ENCODE assay signal across 14 cellular contexts in the genomic region with DNA sequence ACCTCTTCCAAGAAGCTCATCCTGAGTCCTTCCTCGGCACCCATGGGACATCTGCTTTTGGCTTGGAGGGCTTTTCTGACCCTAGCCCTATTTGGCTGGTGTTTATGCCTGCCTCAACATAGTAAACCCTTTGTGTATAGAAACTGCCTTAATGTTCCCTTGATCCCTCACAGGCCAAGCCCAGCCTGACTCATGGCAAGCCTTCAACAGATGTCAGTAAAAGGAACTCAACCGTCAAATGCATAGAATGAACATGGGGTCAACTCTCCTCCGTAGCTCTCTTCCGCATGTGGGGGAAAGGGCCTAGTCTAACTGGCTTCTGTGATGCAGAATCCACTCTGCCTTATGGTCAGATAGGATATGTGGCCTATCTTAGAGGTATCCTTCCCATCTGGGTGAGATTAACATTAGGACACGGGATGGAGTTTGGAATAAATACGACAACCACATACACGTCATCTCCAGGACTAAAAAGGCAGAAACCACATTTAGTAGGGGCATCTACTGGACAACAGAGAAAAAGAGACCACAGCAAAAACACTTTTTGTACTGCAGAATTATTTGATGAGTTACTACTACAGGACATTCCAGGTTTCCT. TPM values are rescaled to one million over a fixed set of nuclear protein-coding genes. Genes with fewer than 3 reads are reported as not detected.
DNase-seq lines count a peak whose midpoint lies in the region; ATAC-seq and TF ChIP-seq lines count a peak whose summit lies in the region.
"Had no signal": no experiment of that assay in that cellular context is flagged by ENCODE, and none has a peak within 500 bp of the region (broad histone marks: within the 10 kb centered on the region; RNA-seq: fewer than 3 reads in every experiment).

No MANE protein-coding gene starts in this region.

- H3K9me3 ChIP-seq in stomach = no peaks in the 10 kb centered on the region
- H3K9me3 ChIP-seq: body of pancreas had no signal

- H3K36me3 Mint-ChIP-seq in activated naive CD4-positive, alpha-beta T cell treated with anti-CD3 and anti-CD28 coated beads, Interleukin-2, amount 50 U/mL, for 24 hours = no peaks in the 10 kb centered on the region
- H3K36me3 Mint-ChIP-seq in activated T-helper 1 cell treated with anti-CD3 and anti-CD28 coated beads, Interleukin-12 subunit alpha, Interleukin-12 subunit beta, Interleukin-2, Interleukin-4 antibody, amounts not matched to agents 30 ng/mL and 10 ng/mL and 1 ng/mL, durations not matched to agents 14 hours and 24 hours and 36 hours (ENCODE audit: low read depth) = no peaks in the 10 kb centered on the region

- ATAC-seq in GM18502 (IDR thresholded peaks at IDR 0.05; ENCODE audit: poor library complexity, unreplicated experiment) = no peak

- peaks cover 10% of the 10 kb centered on the region for H3K27me3 Mint-ChIP-seq in activated naive CD4-positive, alpha-beta T cell treated with anti-CD3 and anti-CD28 coated beads, Interleukin-2, amount 50 U/mL, for 24 hours
- H3K27me3 Mint-ChIP-seq in activated T-helper 1 cell treated with anti-CD3 and anti-CD28 coated beads, Interleukin-12 subunit alpha, Interleukin-12 subunit beta, Interleukin-2, Interleukin-4 antibody, amounts not matched to agents 30 ng/mL and 10 ng/mL and 1 ng/mL, durations not matched to agents 14 hours and 24 hours and 36 hours (ENCODE audit: insufficient read depth) = peaks cover 39% of the 10 kb centered on the region

- peaks cover 55% of the 10 kb centered on the region for H3K4me1 Mint-ChIP-seq in activated naive CD4-positive, alpha-beta T cell treated with anti-CD3 and anti-CD28 coated beads, Interleukin-2, amount 50 U/mL, for 24 hours
- H3K4me1 Mint-ChIP-seq in activated T-helper 1 cell treated with anti-CD3 and anti-CD28 coated beads, Interleukin-12 subunit alpha, Interleukin-12 subunit beta, Interleukin-2, Interleukin-4 antibody, amounts not matched to agents 30 ng/mL and 10 ng/mL and 1 ng/mL, durations not matched to agents 14 hours and 24 hours and 36 hours (ENCODE audit: low read depth) = peaks cover 35% of the 10 kb centered on the region

- intact Hi-C loops in activated T-helper 1 cell treated with anti-CD3 and anti-CD28 coated beads, Interleukin-12 subunit alpha, Interleukin-12 subunit beta, Interleukin-2, Interleukin-4 antibody, amounts not matched to agents 30 ng/mL and 10 ng/mL and 1 ng/mL, durations not matched to agents 14 hours and 24 hours and 36 hours (cut with micrococcal nuclease) = loop anchor here (10.0 kb wide), 2 partner anchors 167 to 487 kb away; a partner anchor contains a TSS
- intact Hi-C loops in stomach (cut with DNase I; ENCODE audit: low total_unique reads) = no loop called here

- TF ChIP-seq EP300 in stomach (IDR thresholded peaks at IDR 0.05) = no peak

- no peaks in the 10 kb centered on the region for H3K36me3 ChIP-seq in stomach

- 74 to 86% (median 81%) methylated on average over 7 of the region's 7 CpGs for WGBS in stomach, 5 donors

- H3K27ac ChIP-seq in stomach (peak overlapping the region in 4 of 5 donors; percentile 92 to 94 (median 92)), substantia nigra (ENCODE audit: low read depth, low read length, poor library complexity, severe bottlenecking) (no peak overlapping the region)

- TF ChIP-seq CTCF in stomach (IDR thresholded peaks at IDR 0.05) = no peak

- H3K4me3 ChIP-seq in stomach = no peak overlapping the region
- H3K4me3 ChIP-seq: body of pancreas had no signal

- no peak for DNase-seq in activated naive CD4-positive, alpha-beta T cell (lab: John Stamatoyannopoulos, UW)
- DNase-seq in activated T-helper 1 cell treated with anti-CD3 and anti-CD28 coated beads, Interleukin-12 subunit alpha, Interleukin-12 subunit beta, Interleukin-2, Interleukin-4 antibody, amounts not matched to agents 30 ng/mL and 10 ng/mL and 1 ng/mL, durations not matched to agents 14 hours and 24 hours and 36 hours (ENCODE audit: low spot score) = no peak
- peak; percentile 71 for DNase-seq in fibroblast of gingiva (ENCODE audit: low read depth)
- DNase-seq in stomach = no peak
- DNase-seq in substantia nigra (lab: John Stamatoyannopoulos, UW) = no peak
- DNase-seq in SW 1271 (lab: John Stamatoyannopoulos, UW) = no peak
- DNase-seq: body of pancreas; effector memory CD4-positive, alpha-beta T cell; NCI-H146; NCI-H510A; stimulated activated CD4-positive, alpha-beta T cell treated with anti-CD3 and anti-CD28 coated beads, Interleukin-4, amount 100 ng/mL, for 1 hour had no signal

- peak overlapping the region; percentile 27 for H3K4me3 Mint-ChIP-seq in activated naive CD4-positive, alpha-beta T cell treated with anti-CD3 and anti-CD28 coated beads, Interleukin-2, amount 50 U/mL, for 24 hours
- H3K4me3 Mint-ChIP-seq in activated T-helper 1 cell treated with anti-CD3 and anti-CD28 coated beads, Interleukin-12 subunit alpha, Interleukin-12 subunit beta, Interleukin-2, Interleukin-4 antibody, amounts not matched to agents 30 ng/mL and 10 ng/mL and 1 ng/mL, durations not matched to agents 14 hours and 24 hours and 36 hours = peak overlapping the region; percentile 77

- H3K27ac Mint-ChIP-seq in activated naive CD4-positive, alpha-beta T cell treated with anti-CD3 and anti-CD28 coated beads, Interleukin-2, amount 50 U/mL, for 24 hours = no peak overlapping the region
- no peak overlapping the region for H3K27ac Mint-ChIP-seq in activated T-helper 1 cell treated with anti-CD3 and anti-CD28 coated beads, Interleukin-12 subunit alpha, Interleukin-12 subunit beta, Interleukin-2, Interleukin-4 antibody, amounts not matched to agents 30 ng/mL and 10 ng/mL and 1 ng/mL, durations not matched to agents 14 hours and 24 hours and 36 hours
- H3K27ac Mint-ChIP-seq: T-helper 1 cell treated with Interleukin-12 subunit alpha and Interleukin-12 subunit beta and Interleukin-4 antibody, amounts not matched to agents 30 μg/mL and 1 μg/mL, for 36 hours had no signal

- H3K4me1 ChIP-seq in stomach = peaks cover 27 to 64% (median 47%) of the 10 kb centered on the region in 4 donors

- no peaks in the 10 kb centered on the region for H3K9me3 Mint-ChIP-seq in activated naive CD4-positive, alpha-beta T cell treated with anti-CD3 and anti-CD28 coated beads, Interleukin-2, amount 50 U/mL, for 24 hours
- no peaks in the 10 kb centered on the region for H3K9me3 Mint-ChIP-seq in activated T-helper 1 cell treated with anti-CD3 and anti-CD28 coated beads, Interleukin-12 subunit alpha, Interleukin-12 subunit beta, Interleukin-2, Interleukin-4 antibody, amounts not matched to agents 30 ng/mL and 10 ng/mL and 1 ng/mL, durations not matched to agents 14 hours and 24 hours and 36 hours
- H3K9me3 Mint-ChIP-seq: T-helper 1 cell treated with Interleukin-12 subunit alpha and Interleukin-12 subunit beta and Interleukin-4 antibody, amounts not matched to agents 30 μg/mL and 1 μg/mL, for 36 hours had no signal

- H3K27me3 ChIP-seq in stomach = peaks cover 0 to 40% (median 11%) of the 10 kb centered on the region in 3 donors
- H3K27me3 ChIP-seq: body of pancreas had no signal

- no peak for TF ChIP-seq POLR2A in stomach (IDR thresholded peaks at IDR 0.05)

RNA-seq across cellular contexts. Expression of a gene that starts 2.5 kb away (rescaled TPM):
- 6.5 and 7.5 TPM in 2 replicates for total RNA-seq in activated T-helper 1 cell treated with anti-CD3 and anti-CD28 coated beads, Interleukin-12 subunit alpha, Interleukin-12 subunit beta, Interleukin-2, Interleukin-4 antibody, amounts not matched to agents 30 ng/mL and 10 ng/mL and 1 ng/mL, durations not matched to agents 14 hours and 24 hours and 36 hours
- 100 to 1,000 TPM in 1 of 5 donors, 10 to 100 TPM in 4; 18.0 to 148 (median 33.9) TPM for total RNA-seq in stomach
- polyA plus RNA-seq in stomach = 10 to 100 TPM; 13.1 to 32.2 (median 23.7) TPM
